In the genomic region with DNA sequence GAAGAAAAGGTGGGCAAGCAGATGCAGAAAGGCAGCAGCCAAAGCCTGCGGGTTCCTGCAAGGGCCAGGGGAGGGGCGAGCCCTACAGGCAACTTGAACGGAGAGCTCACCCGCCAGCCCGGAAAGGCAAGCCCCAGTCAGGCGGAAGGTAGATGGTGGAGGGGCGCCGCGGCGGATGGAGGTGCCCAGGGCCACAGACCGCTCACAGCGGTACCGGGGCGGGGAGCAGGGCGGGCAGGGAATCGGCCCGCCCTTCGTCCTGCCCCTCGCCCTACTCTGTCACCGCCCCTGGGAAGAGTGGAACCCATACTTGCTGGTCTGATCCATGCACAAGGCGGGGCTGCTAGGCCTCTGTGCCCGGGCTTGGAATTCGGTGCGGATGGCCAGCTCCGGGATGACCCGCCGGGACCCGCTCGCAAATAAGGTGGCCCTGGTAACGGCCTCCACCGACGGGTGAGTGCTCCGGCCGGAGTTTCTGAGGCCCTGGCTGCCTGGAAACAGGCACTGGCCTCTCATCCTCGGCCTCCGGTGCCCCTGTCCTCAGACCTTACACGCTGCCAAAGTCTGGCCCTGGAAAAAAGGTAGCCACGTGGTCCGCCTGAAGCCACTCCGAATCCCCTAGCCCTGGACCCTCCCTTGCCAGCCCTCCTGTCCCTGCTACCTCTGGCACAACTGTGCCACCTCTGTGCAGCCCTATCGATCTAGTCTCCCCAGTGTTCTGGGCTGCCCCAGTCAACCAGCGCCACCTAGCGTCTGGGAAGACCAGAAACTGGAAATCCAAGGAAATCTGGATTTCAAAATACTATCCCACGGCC, we compare ENCODE assay signal across 8 cellular contexts. TPM values are rescaled to one million over a fixed set of nuclear protein-coding genes. Genes with fewer than 3 reads are reported as not detected.
DNase-seq lines count a peak whose midpoint lies in the region; ATAC-seq and TF ChIP-seq lines count a peak whose summit lies in the region.

TSS of gene DHRS4 (plus strand) at position 307 of the 815 bp plus-strand sequence. CDS start at position 326, 19 bp downstream.

- H2BK20ac ChIP-seq in IMR-90 (ENCODE audit: low read depth, low read length) = no peak within 1 kb of the TSS

- TF ChIP-seq RAD21 in IMR-90 (IDR thresholded peaks at IDR 0.05; ENCODE audit: low read length) = peak; percentile 63

- peak within 1 kb of the TSS; percentile 97 for H4K5ac ChIP-seq in IMR-90 (ENCODE audit: low read depth, low read length)

- intact Hi-C loops in IMR-90 (cut with micrococcal nuclease) = loop anchor here (1.0 to 5.0 kb wide), 2 partner anchors 226 to 321 kb away; no protein-coding TSS in a partner anchor

- in situ Hi-C loops in IMR-90 (cut with MboI; ENCODE audit: low sequenced_read_pairs) = no loop called here

- H2BK15ac ChIP-seq in IMR-90 (ENCODE audit: low read depth, low read length) = no peak within 1 kb of the TSS

- POLR2A ChIA-PET in IMR-90 (lab: Charles Lee; ENCODE audit: unreplicated experiment) = no interaction called here

- no TSS peak for BruUV-seq in IMR-90 (replicated peaks; lab: Mats Ljungman, UMichigan)

- TF ChIP-seq CTCF in IMR-90 (conservative IDR thresholded peaks at IDR 0.05; ENCODE audit: low read depth, low read length) = peak; percentile 84

- peak within 1 kb of the TSS; percentile 91 for H4K91ac ChIP-seq in IMR-90 (ENCODE audit: insufficient read depth, low read depth, low read length)

- peak; percentile 66 for TF ChIP-seq POLR2A in IMR-90 (IDR thresholded peaks at IDR 0.05; ENCODE audit: low read depth, low read length)

- DNase-seq in DMS114 treated with DMSO at 0.1 percent for 48 hours (lab: John Stamatoyannopoulos, UW; ENCODE audit: unreplicated experiment) (peak; percentile 60), IMR-90 (peak; percentile 76), OCI-M1 (lab: John Stamatoyannopoulos, UW) (peak; percentile 81), activated T-cell treated with anti-CD3 and anti-CD28 coated beads for 24 hours (ENCODE audit: low read depth) (peak; percentile 79), epithelial cell of prostate (ENCODE audit: low read depth, low spot score) (peak; percentile 22)
- DNase-seq in stimulated activated CD8-positive, alpha-beta memory T cell treated with anti-CD3 and anti-CD28 coated beads, Interleukin-4, amount 100 ng/mL, for 48 hours = peak; percentile 87

- H3K14ac ChIP-seq in IMR-90 (replicated peaks; ENCODE audit: low read depth, low read length) = peak within 1 kb of the TSS; percentile 97

- H3K36me3 ChIP-seq in IMR-90 (ENCODE audit: control insufficient read depth, insufficient read depth, low read length) (0 out of 2 replicates have a peak, but pooled peaks cover 1% of the 10 kb centered on the region), mucosa of rectum (ENCODE audit: control insufficient read depth in 2 of 2, insufficient read depth in 2 of 2, low read length in 2 of 2) (peaks cover 0 to 3% of the 10 kb centered on the region in 2 donors)

- peak within 1 kb of the TSS; percentile 68; the same call in 1 of the 2 replicates for H3K23ac ChIP-seq in IMR-90 (ENCODE audit: low read depth, low read length)

- H3K9me1 ChIP-seq in IMR-90 (ENCODE audit: insufficient read depth, low read length) = no peaks in the 10 kb centered on the region

- peak within 1 kb of the TSS; percentile 40; the same call in 1 of the 2 replicates for H3K56ac ChIP-seq in IMR-90 (ENCODE audit: extremely low read depth, insufficient read depth, low read length)

- 0% methylated on average over 18 of the region's 44 CpGs; no CpG with 5 or more reads in 1 of the 2 experiments for WGBS in IMR-90 (ENCODE audit: extremely low coverage in 2 of 2, insufficient read length in 1 of 2), 2 experiments

- peaks cover 2% of the 10 kb centered on the region; the same call in 1 of the 2 replicates for H3K9me3 ChIP-seq in IMR-90 (ENCODE audit: control insufficient read depth, insufficient read depth, low read length)
- no peaks in the 10 kb centered on the region for H3K9me3 ChIP-seq in mucosa of rectum (ENCODE audit: control insufficient read depth in 2 of 2, low read length in 2 of 2)

- H3K4ac ChIP-seq in IMR-90 (ENCODE audit: low read depth, low read length) = peak within 1 kb of the TSS; percentile 93

- H2BK120ac ChIP-seq in IMR-90 (ENCODE audit: low read depth, low read length) = 0 out of 2 replicates have a peak within 1 kb of the TSS, but pooled peaks have one; percentile 14

- dilution Hi-C loops in IMR-90 (cut with HindIII; ENCODE audit: low sequenced_read_pairs, unreplicated experiment) = no loop called here

- peak within 1 kb of the TSS; percentile 99 for H2AFZ ChIP-seq in IMR-90 (replicated peaks; ENCODE audit: low read length, poor library complexity)

- CTCF ChIA-PET in IMR-90 (lab: Yijun Ruan, JAX) = interaction anchor here (0.7 kb wide), 1 partner anchor 354 kb away, joined by 4 read pairs; no protein-coding TSS in a partner anchor

- peaks cover 2% of the 10 kb centered on the region; the same call in 1 of the 2 replicates for H3K4me1 ChIP-seq in IMR-90 (ENCODE audit: control insufficient read depth, insufficient read depth, low read length)
- H3K4me1 ChIP-seq in mucosa of rectum (ENCODE audit: control insufficient read depth in 2 of 2, insufficient read depth in 2 of 2, low read length in 2 of 2) = peaks cover 9 to 17% of the 10 kb centered on the region in 2 donors

- peak within 1 kb of the TSS; percentile 94 for H2AK9ac ChIP-seq in IMR-90 (replicated peaks; ENCODE audit: low read depth, low read length, poor library complexity)

- peak within 1 kb of the TSS; percentile 70 for H3K27ac ChIP-seq in IMR-90 (ENCODE audit: insufficient read depth, low read length)
- H3K27ac ChIP-seq in epithelial cell of prostate = peak within 1 kb of the TSS; percentile 59
- peak within 1 kb of the TSS; percentile 70 to 92 for H3K27ac ChIP-seq in mucosa of rectum (ENCODE audit: low read depth in 2 of 2, low read length in 2 of 2)

- H3K18ac ChIP-seq in IMR-90 (ENCODE audit: low read depth, low read length) = peak within 1 kb of the TSS; percentile 74; the same call in 1 of the 2 replicates

- H3K4me3 ChIP-seq in IMR-90 (ENCODE audit: insufficient read depth, low read depth, low read length) = peak within 1 kb of the TSS; percentile 98
- peak within 1 kb of the TSS; percentile 89 to 99 for H3K4me3 ChIP-seq in mucosa of rectum (ENCODE audit: low read length in 2 of 2)

- H3K27me3 ChIP-seq in IMR-90 (ENCODE audit: control insufficient read depth, insufficient read depth, low read length) = no peaks in the 10 kb centered on the region
- no peaks in the 10 kb centered on the region for H3K27me3 ChIP-seq in mucosa of rectum (ENCODE audit: control insufficient read depth in 2 of 2, insufficient read depth in 2 of 2, low read length in 2 of 2)

- peaks cover 2 to 15% of the 10 kb centered on the region in 2 experiments for H3K79me1 ChIP-seq in IMR-90 (ENCODE audit: low read depth in 1 of 2, low read length in 2 of 2)

- H4K20me1 ChIP-seq in IMR-90 (ENCODE audit: insufficient read depth, low read length) = no peaks in the 10 kb centered on the region

- H3K9ac ChIP-seq in IMR-90 (ENCODE audit: low read depth, low read length) = peak within 1 kb of the TSS; percentile 90
- H3K9ac ChIP-seq in mucosa of rectum (ENCODE audit: low read depth in 1 of 2, low read length in 2 of 2) = peak within 1 kb of the TSS; percentile 87 to 90

- H4K8ac ChIP-seq in IMR-90 (ENCODE audit: low read depth in 2 of 2, low read length in 2 of 2) = peak within 1 kb of the TSS; percentile 73 to 99

- ATAC-seq in GM21526 (IDR thresholded peaks at IDR 0.05; ENCODE audit: low FRiP score, unreplicated experiment) = peak; percentile 89
- peak; percentile 100 for ATAC-seq in IMR-90 (ENCODE audit: low read depth)

- peak within 1 kb of the TSS; percentile 97 for H3K4me2 ChIP-seq in IMR-90 (ENCODE audit: low read depth, low read length)

- peak within 1 kb of the TSS; percentile 23 for H2AK5ac ChIP-seq in IMR-90 (ENCODE audit: low read depth, low read length)

- H2BK5ac ChIP-seq in IMR-90 (ENCODE audit: low read depth, low read length, poor library complexity, severe bottlenecking) = peak within 1 kb of the TSS; percentile 74

TF ChIP-seq in IMR-90, 13 proteins besides CTCF, POLR2A, EP300 and RAD21:
- peak; percentile 26; the same call in 1 of the 2 replicates for TF ChIP-seq SMC3 (IDR thresholded peaks at IDR 0.05; ENCODE audit: low read depth, low read length)
- TF ChIP-seq NFE2L2 (IDR thresholded peaks at IDR 0.05; ENCODE audit: low read depth, low read length) = no peak
- no peak for TF ChIP-seq RCOR1 (IDR thresholded peaks at IDR 0.05; ENCODE audit: insufficient replicate concordance, low read length)
- TF ChIP-seq CEBPB (IDR thresholded peaks at IDR 0.05; ENCODE audit: low read depth, low read length) = no peak
- 0 out of 2 replicates have a peak, but pooled peaks have one; percentile 25 for TF ChIP-seq MAZ (IDR thresholded peaks at IDR 0.05; ENCODE audit: borderline replicate concordance, low read depth, low read length)

RNA-seq across cellular contexts. Expression of gene DHRS4, which starts in this region (rescaled TPM):
- total RNA-seq in IMR-90 (2012; rRNA removed) = 43.2 and 48.9 TPM in 2 replicates
- polyA plus RNA-seq in IMR-90 (2012; rRNA removed) = 48.6 and 51.8 TPM in 2 replicates
- 61.0 and 67.2 TPM in 2 replicates for polyA plus RNA-seq in IMR-90 (2012; cell fraction: cytosol; rRNA removed)
- 22.3 and 28.2 TPM in 2 replicates for polyA plus RNA-seq in IMR-90 (2012; cell fraction: nucleus; rRNA removed; ENCODE audit: low replicate concordance)

Comparison
In these comparisons a context has a peak if more than half of its experiments do, and no peak if none do; other contexts are left out.
1. Peak in every context shown above with its lines: DNase-seq, ATAC-seq, H3K4me3 ChIP-seq and H3K27ac ChIP-seq.
2. DNase-seq: peak in every context shown above with its lines; median percentile 87 in stimulated activated CD8-positive, alpha-beta memory T cell treated with anti-CD3 and anti-CD28 coated beads, Interleukin-4, amount 100 ng/mL, for 48 hours; 81 in OCI-M1; 79 in activated T-cell treated with anti-CD3 and anti-CD28 coated beads for 24 hours; 76 in IMR-90; 60 in DMS114 treated with DMSO at 0.1 percent for 48 hours; 22 in epithelial cell of prostate.